Comparison of ENCODE assay signal across 15 cellular contexts in genomic region chr1:161639193-161639592, GRCh38. TPM values are rescaled to one million over a fixed set of nuclear protein-coding genes. Genes with fewer than 3 reads are reported as not detected.
"Had no signal": no experiment of that assay in that cellular context is flagged by ENCODE, and none has a peak within 500 bp of the region (broad histone marks: within the 10 kb centered on the region; RNA-seq: fewer than 3 reads in every experiment).

No MANE protein-coding gene starts in this region.

RNA-seq across cellular contexts. Expression of gene FCGR3B, which starts 8.2 kb away (rescaled TPM):
- total RNA-seq: activated naive CD4-positive, alpha-beta T cell treated with anti-CD3 and anti-CD28 coated beads for 36 hours; activated naive CD4-positive, alpha-beta T cell treated with anti-CD3 and anti-CD28 coated beads, Interleukin-2, amount 50 U/mL, for 72 hours; activated naive CD8-positive, alpha-beta T cell treated with anti-CD3 and anti-CD28 coated beads for 36 hours; activated naive CD8-positive, alpha-beta T cell treated with anti-CD3 and anti-CD28 coated beads, Interleukin-2, amount 10 ng/mL, durations not matched to agents 7 days and 5 days; activated T-cell treated with anti-CD3 and anti-CD28 coated beads, Interleukin-2, amount 50 U/mL, for 4 hours; activated T-helper 1 cell treated with anti-CD3 and anti-CD28 coated beads, Interleukin-12 subunit alpha, Interleukin-12 subunit beta, Interleukin-2, Interleukin-4 antibody, amounts not matched to agents 30 ng/mL and 10 ng/mL and 1 ng/mL, durations not matched to agents 14 hours and 24 hours and 36 hours; activated T-helper 17 cell treated with anti-CD3 and anti-CD28 coated beads, Interleukin-2, amount 50 U/mL, for 72 hours; activated T-helper 2 cell treated with anti-CD3 and anti-CD28 coated beads, Interferon-gamma antibody, Interleukin-2, Interleukin-4, amounts not matched to agents 10 μg/mL and 5 μg/mL and 100 μg/mL, durations not matched to agents 14 hours and 24 hours and 36 hours; ascending aorta; astrocyte; body of pancreas; bronchial epithelial cell; cardiac muscle cell; chondrocyte had no signal
- polyA plus RNA-seq: cardiac muscle cell had no signal

RNA-seq across cellular contexts. Expression of gene FCGR2B, which starts 23.8 kb away (rescaled TPM):
- total RNA-seq: activated naive CD4-positive, alpha-beta T cell treated with anti-CD3 and anti-CD28 coated beads for 36 hours; activated T-cell treated with anti-CD3 and anti-CD28 coated beads, Interleukin-2, amount 50 U/mL, for 72 hours; activated T-helper 1 cell treated with anti-CD3 and anti-CD28 coated beads, Interleukin-12 subunit alpha, Interleukin-12 subunit beta, Interleukin-2, Interleukin-4 antibody, amounts not matched to agents 30 ng/mL and 10 ng/mL and 1 ng/mL, durations not matched to agents 14 hours and 24 hours and 36 hours; activated T-helper 2 cell treated with anti-CD3 and anti-CD28 coated beads, Interferon-gamma antibody, Interleukin-2, Interleukin-4, amounts not matched to agents 10 μg/mL and 5 μg/mL and 100 μg/mL, durations not matched to agents 14 hours and 24 hours and 36 hours; astrocyte; bronchial epithelial cell; cardiac muscle cell; chondrocyte had no signal
- polyA plus RNA-seq: cardiac muscle cell had no signal
